Comparison of ENCODE assay signal across 29 cellular contexts in the genomic region with DNA sequence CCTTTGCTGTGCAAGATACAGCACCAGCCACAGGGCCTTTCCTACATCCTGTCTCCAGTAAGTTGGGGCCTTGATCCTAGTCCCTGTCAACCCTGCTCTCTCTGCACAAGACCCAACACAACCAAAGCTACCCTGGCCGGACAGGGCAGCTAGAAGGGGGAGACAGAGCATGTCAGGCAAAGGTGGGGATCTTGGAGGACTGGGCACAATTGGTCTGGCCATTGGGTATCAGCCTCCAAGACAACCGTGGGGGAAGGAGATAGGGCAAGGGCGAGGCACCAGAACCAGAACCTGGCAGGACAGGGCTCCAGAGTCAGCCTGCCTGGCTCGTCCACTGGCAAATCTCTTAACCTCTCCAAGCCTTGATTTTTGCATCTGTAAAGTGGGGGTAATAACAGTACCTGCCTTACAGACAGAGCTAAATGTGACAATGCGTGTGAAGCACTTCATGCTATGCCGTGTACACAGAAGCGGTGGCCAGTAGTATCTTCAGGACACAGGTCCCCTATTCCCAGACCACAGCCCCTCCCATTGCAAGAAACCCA. TPM values are rescaled to one million over a fixed set of nuclear protein-coding genes. Genes with fewer than 3 reads are reported as not detected.
DNase-seq lines count a peak whose midpoint lies in the region; ATAC-seq, FAIRE-seq and TF ChIP-seq lines count a peak whose summit lies in the region.
"Had no signal": no experiment of that assay in that cellular context is flagged by ENCODE, and none has a peak within 500 bp of the region (broad histone marks: within the 10 kb centered on the region; RNA-seq: fewer than 3 reads in every experiment).

No MANE protein-coding gene starts in this region.

- H3K27ac ChIP-seq in right cardiac atrium (ENCODE audit: low read length) (peak overlapping the region; percentile 62), astrocyte (ENCODE audit: low read depth, low read length) (no peak overlapping the region), ascending aorta (no peak overlapping the region)
- H3K27ac ChIP-seq: body of pancreas, neutrophil, SJSA1, VCaP had no signal

- H4K20me1 ChIP-seq in astrocyte (ENCODE audit: insufficient read depth, low read length): no peaks in the 10 kb centered on the region

- no peak overlapping the region for H3K4me2 ChIP-seq in astrocyte (ENCODE audit: low read length)

- WGBS in right cardiac atrium: 94% methylated on average over 7 of the region's 7 CpGs

- no peaks in the 10 kb centered on the region for H3K36me3 Mint-ChIP-seq in astrocyte (ENCODE audit: low read depth, unreplicated experiment)
- H3K36me3 Mint-ChIP-seq: naive B cell; stimulated activated naive B cell treated with anti-CD40 and anti-IgM and Interleukin-4, amounts not matched to agents 10 μg/mL and 1 μg/mL and 100 μg/mL, for 72 hours had no signal

- H3K27me3 ChIP-seq in right cardiac atrium (ENCODE audit: control insufficient read depth, insufficient read depth): no peaks in the 10 kb centered on the region
- H3K27me3 ChIP-seq in astrocyte (ENCODE audit: insufficient read depth, low read length): no peaks in the 10 kb centered on the region
- H3K27me3 ChIP-seq in ascending aorta: no peaks in the 10 kb centered on the region
- H3K27me3 ChIP-seq: body of pancreas, neutrophil, SJSA1, upper lobe of left lung had no signal

- ATAC-seq in right cardiac atrium: no peak
- no peak for ATAC-seq in left ventricle myocardium superior
- ATAC-seq in SK-N-SH treated with all-trans-retinoic acid at 6 μM for 48 hours: no peak
- ATAC-seq in HG02588 (IDR thresholded peaks at IDR 0.05; ENCODE audit: unreplicated experiment): no peak
- ATAC-seq: activated T-cell treated with anti-CD3 and anti-CD28 coated beads, Interleukin-2, amount 50 U/mL, for 4 hours; body of pancreas; esophagus mucosa; stimulated activated naive B cell treated with anti-CD40 and anti-IgM and Interleukin-4, amounts not matched to agents 10 μg/mL and 1 μg/mL and 100 μg/mL, for 72 hours had no signal

- no peak overlapping the region for H2AFZ ChIP-seq in astrocyte (ENCODE audit: low read depth, low read length)

- H3K79me2 ChIP-seq in astrocyte (ENCODE audit: insufficient read depth, low read length): no peaks in the 10 kb centered on the region

- intact Hi-C loops in right cardiac atrium (cut with DNase I) (loop anchor here in 2 of 4 donors (10.0 kb wide), 2 partner anchors 62 to 112 kb away; partner anchors contain the start of gene JADE2 (in 2 of the 2)), left ventricle myocardium superior (cut with micrococcal nuclease) (no loop called here), posterior vena cava (cut with DNase I) (loop anchor here (10.0 kb wide), 2 partner anchors 62 to 1782 kb away; partner anchors contain the start of gene JADE2 (in 1 of the 2)), ascending aorta (cut with DNase I) (loop anchor here (2.0 to 5.0 kb wide), 2 partner anchors 50 to 119 kb away; no protein-coding TSS in a partner anchor)

- no peak for TF ChIP-seq CTCF in astrocyte (IDR thresholded peaks at IDR 0.05; ENCODE audit: insufficient read depth, low read depth, low read length)
- no peak for TF ChIP-seq CTCF in ascending aorta (IDR thresholded peaks at IDR 0.05)

- peak overlapping the region; percentile 43 for H3K27ac Mint-ChIP-seq in astrocyte (ENCODE audit: unreplicated experiment)
- H3K27ac Mint-ChIP-seq: progenitor cell of endocrine pancreas had no signal

- DNase-seq in right cardiac atrium (peak in 1 of 3 donors; percentile 13), left ventricle myocardium superior (no peak), astrocyte (ENCODE audit: low read depth) (no peak), posterior vena cava (ENCODE audit: low spot score) (peak; percentile 16), ascending aorta (ENCODE audit: low spot score in 2 of 2) (no peak)
- DNase-seq: activated CD4-positive, alpha-beta T cell treated with anti-CD3 and anti-CD28 coated beads for 4 hours; activated naive CD4-positive, alpha-beta T cell treated with Interleukin-2 at 50 U/mL for 16 hours; activated T-cell treated with anti-CD3 and anti-CD28 coated beads, Interleukin-2, amount 50 U/mL, for 4 hours; body of pancreas; C1 segment of cervical spinal cord; midbrain; naive B cell; NCI-H1048; NCI-H1694; NCI-H446; NCI-H774; stimulated activated naive B cell treated with anti-CD40 and anti-IgM and Interleukin-4, amounts not matched to agents 10 μg/mL and 1 μg/mL and 100 μg/mL, for 72 hours; substantia nigra; T1000; upper lobe of left lung had no signal

- H3K4me3 ChIP-seq in right cardiac atrium (ENCODE audit: low read length) (no peak overlapping the region), astrocyte (ENCODE audit: insufficient read depth, low read depth, low read length) (no peak overlapping the region), ascending aorta (no peak overlapping the region)
- H3K4me3 ChIP-seq: body of pancreas, SJSA1, upper lobe of left lung had no signal

- peaks cover 23% of the 10 kb centered on the region for H3K4me1 ChIP-seq in right cardiac atrium (ENCODE audit: control insufficient read depth, insufficient read depth, low read length)
- H3K4me1 ChIP-seq in astrocyte (ENCODE audit: insufficient read depth, low read length): peaks cover 19% of the 10 kb centered on the region
- peaks cover 6 to 29% of the 10 kb centered on the region in 2 donors for H3K4me1 ChIP-seq in ascending aorta

- H3K4me3 Mint-ChIP-seq in astrocyte (ENCODE audit: unreplicated experiment): no peak overlapping the region
- H3K4me3 Mint-ChIP-seq: activated T-cell treated with anti-CD3 and anti-CD28 coated beads, Interleukin-2, amount 50 U/mL, for 4 hours; stimulated activated naive B cell treated with anti-CD40 and anti-IgM and Interleukin-4, amounts not matched to agents 10 μg/mL and 1 μg/mL and 100 μg/mL, for 72 hours had no signal

- FAIRE-seq in astrocyte (lab: Jason Lieb, UNC): no peak
- FAIRE-seq: RCC 7860 had no signal

- H3K4me1 Mint-ChIP-seq in astrocyte (ENCODE audit: low read depth, unreplicated experiment): peaks cover 12% of the 10 kb centered on the region

- no peaks in the 10 kb centered on the region for H3K9me3 ChIP-seq in right cardiac atrium (ENCODE audit: control insufficient read depth, low read length)
- H3K9me3 ChIP-seq in astrocyte (ENCODE audit: insufficient read depth, low read depth, low read length): no peaks in the 10 kb centered on the region
- H3K9me3 ChIP-seq in ascending aorta: no peaks in the 10 kb centered on the region
- H3K9me3 ChIP-seq: body of pancreas, Caco-2, neutrophil, SJSA1, upper lobe of left lung had no signal

- H3K9ac ChIP-seq in astrocyte (ENCODE audit: low read length): no peak overlapping the region

- no peaks in the 10 kb centered on the region for H3K9me3 Mint-ChIP-seq in astrocyte (ENCODE audit: unreplicated experiment)
- H3K9me3 Mint-ChIP-seq: activated T-cell treated with anti-CD3 and anti-CD28 coated beads, Interleukin-2, amount 50 U/mL, for 4 hours; naive B cell; stimulated activated naive B cell treated with anti-CD40 and anti-IgM and Interleukin-4, amounts not matched to agents 10 μg/mL and 1 μg/mL and 100 μg/mL, for 72 hours had no signal

- no peaks in the 10 kb centered on the region for H3K36me3 ChIP-seq in astrocyte (ENCODE audit: insufficient read depth, low read length)
- no peaks in the 10 kb centered on the region for H3K36me3 ChIP-seq in ascending aorta
- H3K36me3 ChIP-seq: neutrophil, SJSA1, upper lobe of left lung had no signal

- peaks cover 6% of the 10 kb centered on the region for H3K27me3 Mint-ChIP-seq in astrocyte (ENCODE audit: low read depth, unreplicated experiment)
- H3K27me3 Mint-ChIP-seq: naive B cell; stimulated activated naive B cell treated with anti-CD40 and anti-IgM and Interleukin-4, amounts not matched to agents 10 μg/mL and 1 μg/mL and 100 μg/mL, for 72 hours had no signal

TF ChIP-seq in SK-N-SH treated with all-trans-retinoic acid at 6 μM for 48 hours, 23 proteins besides CTCF, POLR2A, EP300 and RAD21 (continues in another document):
- TF ChIP-seq, protein P1, sequence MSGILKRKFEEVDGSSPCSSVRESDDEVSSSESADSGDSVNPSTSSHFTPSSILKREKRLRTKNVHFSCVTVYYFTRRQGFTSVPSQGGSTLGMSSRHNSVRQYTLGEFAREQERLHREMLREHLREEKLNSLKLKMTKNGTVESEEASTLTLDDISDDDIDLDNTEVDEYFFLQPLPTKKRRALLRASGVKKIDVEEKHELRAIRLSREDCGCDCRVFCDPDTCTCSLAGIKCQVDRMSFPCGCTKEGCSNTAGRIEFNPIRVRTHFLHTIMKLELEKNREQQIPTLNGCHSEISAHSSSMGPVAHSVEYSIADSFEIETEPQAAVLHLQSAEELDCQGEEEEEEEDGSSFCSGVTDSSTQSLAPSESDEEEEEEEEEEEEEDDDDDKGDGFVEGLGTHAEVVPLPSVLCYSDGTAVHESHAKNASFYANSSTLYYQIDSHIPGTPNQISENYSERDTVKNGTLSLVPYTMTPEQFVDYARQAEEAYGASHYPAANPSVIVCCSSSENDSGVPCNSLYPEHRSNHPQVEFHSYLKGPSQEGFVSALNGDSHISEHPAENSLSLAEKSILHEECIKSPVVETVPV (CRISPR knock-in tag; IDR thresholded peaks at IDR 0.05): no peak
- no peak for TF ChIP-seq ISL1 (CRISPR knock-in tag; IDR thresholded peaks at IDR 0.05)
- TF ChIP-seq PATZ1 (CRISPR knock-in tag; IDR thresholded peaks at IDR 0.05; ENCODE audit: borderline replicate concordance): no peak
- no peak for TF ChIP-seq ZC3H10 (CRISPR knock-in tag; IDR thresholded peaks at IDR 0.05)
- no peak for TF ChIP-seq ZFP30 (CRISPR knock-in tag; IDR thresholded peaks at IDR 0.05)
- no peak for TF ChIP-seq CSDC2 (CRISPR knock-in tag; IDR thresholded peaks at IDR 0.05)
- no peak for TF ChIP-seq BACH2 (CRISPR knock-in tag; IDR thresholded peaks at IDR 0.05; ENCODE audit: borderline replicate concordance)
- TF ChIP-seq ARNTL (CRISPR knock-in tag; IDR thresholded peaks at IDR 0.05; ENCODE audit: borderline replicate concordance, low read depth): no peak
- TF ChIP-seq ESRRG (CRISPR knock-in tag; IDR thresholded peaks at IDR 0.05): no peak

RNA-seq across cellular contexts. Expression of gene CDKN2AIPNL, which starts 51.6 kb away (rescaled TPM):
- 10 to 100 TPM; 33.5 to 42.0 (median 37.5) TPM for total RNA-seq in right cardiac atrium
- polyA plus RNA-seq in right cardiac atrium: 71.3 TPM
- 46.0 TPM for total RNA-seq in left ventricle myocardium superior
- total RNA-seq in astrocyte: 22.1 and 22.8 TPM in 2 replicates
- total RNA-seq in posterior vena cava: 10 to 100 TPM; 18.8 to 19.4 TPM
- 6.0 TPM for total RNA-seq in ascending aorta
